Comparison of ENCODE assay signal across 14 cellular contexts in the genomic region with DNA sequence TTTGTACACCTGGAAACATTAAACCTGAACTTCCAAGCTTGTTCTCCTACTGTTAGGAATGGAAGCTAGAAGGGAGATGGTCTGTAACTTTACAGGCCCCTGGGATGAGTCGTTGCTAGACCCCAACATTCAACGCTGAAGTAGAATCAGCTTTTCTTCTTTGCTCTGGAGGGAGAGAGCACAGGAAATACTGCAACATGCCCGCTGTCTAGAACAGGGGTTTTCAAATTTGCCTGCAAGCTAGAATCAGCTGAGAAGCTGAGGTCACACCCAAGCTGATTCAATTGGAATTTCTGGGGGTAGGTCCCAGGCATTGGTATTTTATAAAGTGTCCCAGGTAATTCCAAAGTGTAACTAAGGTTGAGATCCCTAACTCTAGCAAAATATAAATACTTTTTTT.
DNase-seq lines count a peak whose midpoint lies in the region; ATAC-seq and TF ChIP-seq lines count a peak whose summit lies in the region.
"Had no signal": no experiment of that assay in that cellular context is flagged by ENCODE, and none has a peak within 500 bp of the region (broad histone marks: within the 10 kb centered on the region; RNA-seq: fewer than 3 reads in every experiment).

No MANE protein-coding gene starts in this region.

- H4K91ac ChIP-seq in mesenchymal stem cell (ENCODE audit: low read length), result no peak overlapping the region

- no peaks in the 10 kb centered on the region for H3K36me3 Mint-ChIP-seq in effector memory CD8-positive, alpha-beta T cell (ENCODE audit: insufficient read depth)
- H3K36me3 Mint-ChIP-seq: CD14-positive monocyte had no signal

- H3K79me2 ChIP-seq in OCI-LY3 (ENCODE audit: low read length), result no peaks in the 10 kb centered on the region

- no peak overlapping the region for H3K4me3 Mint-ChIP-seq in effector memory CD8-positive, alpha-beta T cell
- H3K4me3 Mint-ChIP-seq: CD14-positive monocyte had no signal

- H3K36me3 ChIP-seq in OCI-LY3 (replicated peaks; ENCODE audit: low read depth, low read length) (no peaks in the 10 kb centered on the region), mesenchymal stem cell (ENCODE audit: control insufficient read depth in 1 of 2, insufficient read depth in 2 of 2, low read depth in 1 of 2, low read length in 2 of 2) (peaks cover 6 to 7% of the 10 kb centered on the region in 2 experiments), lower lobe of right lung (peaks cover 3% of the 10 kb centered on the region)

- no peaks in the 10 kb centered on the region for H4K20me1 ChIP-seq in OCI-LY3 (ENCODE audit: insufficient read depth, low read length)

- H2AFZ ChIP-seq in OCI-LY3 (ENCODE audit: low read depth, low read length) (no peak overlapping the region), mesenchymal stem cell (ENCODE audit: low read depth, low read length) (no peak overlapping the region)
- H2AFZ ChIP-seq: GM23248 had no signal

- peaks cover 67% of the 10 kb centered on the region for H3K4me1 ChIP-seq in OCI-LY3 (ENCODE audit: low read length)
- peaks cover 20% of the 10 kb centered on the region for H3K4me1 ChIP-seq in mesenchymal stem cell (ENCODE audit: control insufficient read depth, insufficient read depth, low read depth, low read length)
- peaks cover 7% of the 10 kb centered on the region for H3K4me1 ChIP-seq in lower lobe of right lung
- H3K4me1 ChIP-seq: A549 had no signal

- H2BK5ac ChIP-seq in mesenchymal stem cell (ENCODE audit: low read depth, low read length, poor library complexity, severe bottlenecking), result no peak overlapping the region

- intact Hi-C loops in lower lobe of right lung (cut with DNase I), result no loop called here

- H3K9me3 Mint-ChIP-seq in effector memory CD8-positive, alpha-beta T cell, result no peaks in the 10 kb centered on the region

- peaks cover 0 to 4% of the 10 kb centered on the region in 2 donors for H3K4me1 Mint-ChIP-seq in effector memory CD8-positive, alpha-beta T cell (ENCODE audit: low read depth in 2 of 2)
- H3K4me1 Mint-ChIP-seq: CD14-positive monocyte had no signal

- peak; percentile 35 for ATAC-seq in effector memory CD8-positive, alpha-beta T cell (replicated peaks)
- ATAC-seq in lower lobe of right lung, result no peak
- ATAC-seq in GM19397 (IDR thresholded peaks at IDR 0.05; ENCODE audit: unreplicated experiment), result no peak
- ATAC-seq: A549, GM12878, HCT116 had no signal

- no peak overlapping the region for H4K8ac ChIP-seq in mesenchymal stem cell (ENCODE audit: low read length)

- H3K9me3 ChIP-seq in OCI-LY3 (ENCODE audit: insufficient read depth, low read length), result no peaks in the 10 kb centered on the region
- H3K9me3 ChIP-seq in mesenchymal stem cell (ENCODE audit: control insufficient read depth, low read length), result no peaks in the 10 kb centered on the region
- no peaks in the 10 kb centered on the region for H3K9me3 ChIP-seq in lower lobe of right lung
- H3K9me3 ChIP-seq: A549 had no signal

- H3K14ac ChIP-seq in mesenchymal stem cell (ENCODE audit: low read length in 2 of 2), result no peak overlapping the region

- H3K27ac Mint-ChIP-seq in effector memory CD8-positive, alpha-beta T cell, result peak overlapping the region in 1 of 2 donors; percentile 35

- H3K27ac ChIP-seq in OCI-LY3 (ENCODE audit: low read length), result no peak overlapping the region
- H3K27ac ChIP-seq in mesenchymal stem cell (ENCODE audit: low read length, poor library complexity, severe bottlenecking), result no peak overlapping the region
- H3K27ac ChIP-seq in lower lobe of right lung, result no peak overlapping the region
- H3K27ac ChIP-seq: A549, GM23248 had no signal

- WGBS in mesenchymal stem cell, result 78% methylated on average over 3 of the region's 3 CpGs

- no peak overlapping the region for H2BK12ac ChIP-seq in mesenchymal stem cell (ENCODE audit: low read length in 2 of 2)

- H3K4me3 ChIP-seq in OCI-LY3 (ENCODE audit: low read length), result no peak overlapping the region
- H3K4me3 ChIP-seq in mesenchymal stem cell (ENCODE audit: insufficient read depth in 1 of 2, low read depth in 1 of 2, low read length in 2 of 2), result no peak overlapping the region
- no peak overlapping the region for H3K4me3 ChIP-seq in lower lobe of right lung
- H3K4me3 ChIP-seq: A549, GM12878, GM23248 had no signal

- no peak overlapping the region for H2BK15ac ChIP-seq in mesenchymal stem cell (ENCODE audit: low read depth, poor library complexity, severe bottlenecking)

- H3K27me3 Mint-ChIP-seq in effector memory CD8-positive, alpha-beta T cell, result no peaks in the 10 kb centered on the region

- no peak for TF ChIP-seq CTCF in OCI-LY3 (IDR thresholded peaks at IDR 0.05; ENCODE audit: low read depth, low read length)
- TF ChIP-seq CTCF in lower lobe of right lung (IDR thresholded peaks at IDR 0.05), result no peak

- no peak overlapping the region for H3K23ac ChIP-seq in mesenchymal stem cell (ENCODE audit: low read length in 2 of 2)

- H2AK5ac ChIP-seq in mesenchymal stem cell (ENCODE audit: low read length, severe bottlenecking), result peak overlapping the region; percentile 69

- H3K4me2 ChIP-seq in OCI-LY3 (ENCODE audit: low read length) (peak overlapping the region; percentile 37), mesenchymal stem cell (ENCODE audit: low read length, poor library complexity, severe bottlenecking) (no peak overlapping the region)
- H3K4me2 ChIP-seq: A549 had no signal

- no peak overlapping the region for H2BK120ac ChIP-seq in mesenchymal stem cell (ENCODE audit: low read depth, low read length)

- H3K4ac ChIP-seq in mesenchymal stem cell (ENCODE audit: low read depth in 1 of 2, low read length in 2 of 2), result no peak overlapping the region

- H3K27me3 ChIP-seq in OCI-LY3 (ENCODE audit: low read depth, low read length), result peaks cover 8% of the 10 kb centered on the region; the same call in 1 of the 2 replicates
- H3K27me3 ChIP-seq in mesenchymal stem cell (ENCODE audit: control insufficient read depth in 1 of 2, insufficient read depth in 1 of 2, low read length in 2 of 2), result no peaks in the 10 kb centered on the region
- H3K27me3 ChIP-seq in lower lobe of right lung (ENCODE audit: low read depth), result no peaks in the 10 kb centered on the region

- no peak for DNase-seq in effector memory CD8-positive, alpha-beta T cell
- DNase-seq in mesenchymal stem cell (no peak), lower lobe of right lung (no peak), AML-193 (lab: John Stamatoyannopoulos, UW) (no peak), NK-92 (lab: John Stamatoyannopoulos, UW; ENCODE audit: unreplicated experiment) (no peak)
- DNase-seq: Calu3, DMS 273 treated with DMSO at 0.1 percent for 48 hours, GM23248 had no signal

- no peak overlapping the region for H3K9ac ChIP-seq in OCI-LY3 (ENCODE audit: low read length)
- H3K9ac ChIP-seq in mesenchymal stem cell (ENCODE audit: low read length), result no peak overlapping the region
- H3K9ac ChIP-seq: GM23248 had no signal

- peak overlapping the region in 1 of 2 experiments; percentile 30 for H3K18ac ChIP-seq in mesenchymal stem cell (ENCODE audit: low read depth in 1 of 2, low read length in 2 of 2)

- H3K79me1 ChIP-seq in mesenchymal stem cell (replicated peaks; ENCODE audit: low read length, poor library complexity, severe bottlenecking), result no peaks in the 10 kb centered on the region
